ENCODE assay signal across 8 cellular contexts in genomic region chr16:67917852-67918236, GRCh38. TPM values are rescaled to one million over a fixed set of nuclear protein-coding genes. Genes with fewer than 3 reads are reported as not detected.
A peak's percentile ranks its signal among the peaks of the same experiment; 100 is the strongest.
DNase-seq lines count a peak whose midpoint lies in the region; ATAC-seq lines count a peak whose summit lies in the region.

No MANE protein-coding gene starts in this region.

- peak; percentile 73 for DNase-seq in activated effector memory CD4-positive, alpha-beta T cell treated with anti-CD3 and anti-CD28 coated beads, Interleukin-2, amount 50 U/mL, for 16 hours
- no peak for DNase-seq in activated effector memory CD4-positive, alpha-beta T cell treated with Interleukin-2 at 50 U/mL for 16 hours
- DNase-seq in activated T-helper 1 cell treated with anti-CD3 and anti-CD28 coated beads, Interleukin-12 subunit alpha, Interleukin-12 subunit beta, Interleukin-2, Interleukin-4 antibody, amounts not matched to agents 30 ng/mL and 10 ng/mL and 1 ng/mL, durations not matched to agents 14 hours and 24 hours and 36 hours (ENCODE audit: low spot score): no peak
- DNase-seq in hepatic stellate cell (ENCODE audit: low spot score) (peak; percentile 91), NCI-H187 (lab: John Stamatoyannopoulos, UW) (no peak), germinal center (ENCODE audit: low spot score) (no peak)

- peaks cover 27% of the 10 kb centered on the region for H3K4me1 Mint-ChIP-seq in activated T-helper 1 cell treated with anti-CD3 and anti-CD28 coated beads, Interleukin-12 subunit alpha, Interleukin-12 subunit beta, Interleukin-2, Interleukin-4 antibody, amounts not matched to agents 30 ng/mL and 10 ng/mL and 1 ng/mL, durations not matched to agents 14 hours and 24 hours and 36 hours (ENCODE audit: low read depth)

- intact Hi-C loops in activated T-helper 1 cell treated with anti-CD3 and anti-CD28 coated beads, Interleukin-12 subunit alpha, Interleukin-12 subunit beta, Interleukin-2, Interleukin-4 antibody, amounts not matched to agents 30 ng/mL and 10 ng/mL and 1 ng/mL, durations not matched to agents 14 hours and 24 hours and 36 hours (cut with micrococcal nuclease): loop anchor here (2.0 kb wide), 1 partner anchor 25 kb away; the partner anchor contains the start of gene PSKH1

- peak overlapping the region; percentile 73 for H3K27ac Mint-ChIP-seq in activated T-helper 1 cell treated with anti-CD3 and anti-CD28 coated beads, Interleukin-12 subunit alpha, Interleukin-12 subunit beta, Interleukin-2, Interleukin-4 antibody, amounts not matched to agents 30 ng/mL and 10 ng/mL and 1 ng/mL, durations not matched to agents 14 hours and 24 hours and 36 hours

- H3K27me3 Mint-ChIP-seq in activated T-helper 1 cell treated with anti-CD3 and anti-CD28 coated beads, Interleukin-12 subunit alpha, Interleukin-12 subunit beta, Interleukin-2, Interleukin-4 antibody, amounts not matched to agents 30 ng/mL and 10 ng/mL and 1 ng/mL, durations not matched to agents 14 hours and 24 hours and 36 hours (ENCODE audit: insufficient read depth): no peaks in the 10 kb centered on the region

- no peaks in the 10 kb centered on the region for H3K9me3 ChIP-seq in subcutaneous abdominal adipose tissue (ENCODE audit: control insufficient read depth in 5 of 5, low read length in 5 of 5)

- ATAC-seq in GM18907 (IDR thresholded peaks at IDR 0.05; ENCODE audit: unreplicated experiment): no peak

- peaks cover 1 to 35% (median 25%) of the 10 kb centered on the region in 5 donors for H3K4me1 ChIP-seq in subcutaneous abdominal adipose tissue (ENCODE audit: control insufficient read depth in 5 of 5, insufficient read depth in 5 of 5, low read length in 5 of 5)

- no peaks in the 10 kb centered on the region for H3K9me3 Mint-ChIP-seq in activated T-helper 1 cell treated with anti-CD3 and anti-CD28 coated beads, Interleukin-12 subunit alpha, Interleukin-12 subunit beta, Interleukin-2, Interleukin-4 antibody, amounts not matched to agents 30 ng/mL and 10 ng/mL and 1 ng/mL, durations not matched to agents 14 hours and 24 hours and 36 hours

- no peak overlapping the region for H3K4me3 ChIP-seq in subcutaneous abdominal adipose tissue (ENCODE audit: low read depth in 1 of 5, low read length in 5 of 5)

- H3K27ac ChIP-seq in subcutaneous abdominal adipose tissue (ENCODE audit: low read depth, low read length): peak overlapping the region; percentile 18

- H3K36me3 Mint-ChIP-seq in activated T-helper 1 cell treated with anti-CD3 and anti-CD28 coated beads, Interleukin-12 subunit alpha, Interleukin-12 subunit beta, Interleukin-2, Interleukin-4 antibody, amounts not matched to agents 30 ng/mL and 10 ng/mL and 1 ng/mL, durations not matched to agents 14 hours and 24 hours and 36 hours (ENCODE audit: low read depth): peaks cover 6% of the 10 kb centered on the region

- no peak overlapping the region for H3K4me3 Mint-ChIP-seq in activated T-helper 1 cell treated with anti-CD3 and anti-CD28 coated beads, Interleukin-12 subunit alpha, Interleukin-12 subunit beta, Interleukin-2, Interleukin-4 antibody, amounts not matched to agents 30 ng/mL and 10 ng/mL and 1 ng/mL, durations not matched to agents 14 hours and 24 hours and 36 hours

- H3K9ac ChIP-seq in subcutaneous abdominal adipose tissue (ENCODE audit: low read length in 5 of 5): peak overlapping the region in 1 of 5 donors; percentile 41

- no peaks in the 10 kb centered on the region for H3K27me3 ChIP-seq in subcutaneous abdominal adipose tissue (ENCODE audit: control insufficient read depth in 5 of 5, insufficient read depth in 4 of 5, low read length in 5 of 5)

- peaks cover 0 to 45% (median 20%) of the 10 kb centered on the region in 5 donors for H3K36me3 ChIP-seq in subcutaneous abdominal adipose tissue (ENCODE audit: control insufficient read depth in 5 of 5, insufficient read depth in 5 of 5, low read length in 5 of 5)

RNA-seq across cellular contexts. Expression of gene CTRL, which starts 13.8 kb away (rescaled TPM):
- total RNA-seq in activated T-helper 1 cell treated with anti-CD3 and anti-CD28 coated beads, Interleukin-12 subunit alpha, Interleukin-12 subunit beta, Interleukin-2, Interleukin-4 antibody, amounts not matched to agents 30 ng/mL and 10 ng/mL and 1 ng/mL, durations not matched to agents 14 hours and 24 hours and 36 hours: 5.5 and 6.9 TPM in 2 replicates

RNA-seq across cellular contexts. Expression of gene PSMB10, which starts 18.8 kb away (rescaled TPM):
- 213 and 218 TPM in 2 replicates for total RNA-seq in activated T-helper 1 cell treated with anti-CD3 and anti-CD28 coated beads, Interleukin-12 subunit alpha, Interleukin-12 subunit beta, Interleukin-2, Interleukin-4 antibody, amounts not matched to agents 30 ng/mL and 10 ng/mL and 1 ng/mL, durations not matched to agents 14 hours and 24 hours and 36 hours

RNA-seq across cellular contexts. Expression of gene PSKH1, which starts 24.8 kb away (rescaled TPM):
- 17.8 TPM in 2 replicates for total RNA-seq in activated T-helper 1 cell treated with anti-CD3 and anti-CD28 coated beads, Interleukin-12 subunit alpha, Interleukin-12 subunit beta, Interleukin-2, Interleukin-4 antibody, amounts not matched to agents 30 ng/mL and 10 ng/mL and 1 ng/mL, durations not matched to agents 14 hours and 24 hours and 36 hours

RNA-seq across cellular contexts. Expression of gene LCAT, which starts 26.1 kb away (rescaled TPM):
- total RNA-seq in activated T-helper 1 cell treated with anti-CD3 and anti-CD28 coated beads, Interleukin-12 subunit alpha, Interleukin-12 subunit beta, Interleukin-2, Interleukin-4 antibody, amounts not matched to agents 30 ng/mL and 10 ng/mL and 1 ng/mL, durations not matched to agents 14 hours and 24 hours and 36 hours: 12.7 and 20.3 TPM in 2 replicates

RNA-seq across cellular contexts. Expression of gene NRN1L, which starts 33.2 kb away (rescaled TPM):
- 0.65 and 0.76 TPM in 2 replicates for total RNA-seq in activated T-helper 1 cell treated with anti-CD3 and anti-CD28 coated beads, Interleukin-12 subunit alpha, Interleukin-12 subunit beta, Interleukin-2, Interleukin-4 antibody, amounts not matched to agents 30 ng/mL and 10 ng/mL and 1 ng/mL, durations not matched to agents 14 hours and 24 hours and 36 hours

Comparison
In these comparisons a context has a peak if more than half of its experiments do, and no peak if none do; other contexts are left out.
1. DNase-seq: peak in activated effector memory CD4-positive, alpha-beta T cell treated with anti-CD3 and anti-CD28 coated beads, Interleukin-2, amount 50 U/mL, for 16 hours (single experiment) and hepatic stellate cell (single experiment); none in activated effector memory CD4-positive, alpha-beta T cell treated with Interleukin-2 at 50 U/mL for 16 hours (single experiment), activated T-helper 1 cell treated with anti-CD3 and anti-CD28 coated beads, Interleukin-12 subunit alpha, Interleukin-12 subunit beta, Interleukin-2, Interleukin-4 antibody, amounts not matched to agents 30 ng/mL and 10 ng/mL and 1 ng/mL, durations not matched to agents 14 hours and 24 hours and 36 hours (single experiment), NCI-H187 (0 of 2) and germinal center (single experiment).